ENCODE assay signal across 9 cellular contexts in the genomic region with DNA sequence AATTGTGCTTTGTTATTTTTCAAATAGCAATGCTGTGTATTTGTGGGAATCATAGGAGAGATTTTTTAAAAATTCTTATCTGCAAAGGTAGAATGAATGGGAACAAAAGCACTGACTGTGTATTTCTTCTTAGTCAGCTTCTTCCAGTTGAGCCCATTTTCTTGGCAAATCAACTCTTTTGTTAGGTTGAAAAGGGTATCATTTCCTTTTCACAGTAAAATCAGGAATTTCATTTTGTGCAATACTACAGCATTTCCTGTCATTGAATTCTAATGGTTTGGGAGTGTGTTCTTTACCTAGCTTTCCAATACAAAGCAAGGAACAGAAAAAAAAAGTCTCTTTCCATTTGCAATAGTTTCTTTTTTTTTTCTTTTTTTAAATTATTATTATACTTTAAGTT. TPM values are rescaled to one million over a fixed set of nuclear protein-coding genes. Genes with fewer than 3 reads are reported as not detected.
DNase-seq lines count a peak whose midpoint lies in the region; ATAC-seq, FAIRE-seq and TF ChIP-seq lines count a peak whose summit lies in the region.
"Had no signal": no experiment of that assay in that cellular context is flagged by ENCODE, and none has a peak within 500 bp of the region (broad histone marks: within the 10 kb centered on the region; RNA-seq: fewer than 3 reads in every experiment).

No MANE protein-coding gene starts in this region.

- H3K27me3 ChIP-seq in left ventricle myocardium inferior (ENCODE audit: low read depth) (peaks cover 3% of the 10 kb centered on the region), adrenal gland (no peaks in the 10 kb centered on the region), lung (ENCODE audit: control insufficient read depth, insufficient read depth) (no peaks in the 10 kb centered on the region), uterus (no peaks in the 10 kb centered on the region)

- no peak for TF ChIP-seq POLR2A in adrenal gland (IDR thresholded peaks at IDR 0.05)
- TF ChIP-seq POLR2A in uterus (IDR thresholded peaks at IDR 0.05) = no peak

- FAIRE-seq in D721Med (lab: Jason Lieb, UNC) = no peak

- H3K27ac ChIP-seq in left ventricle myocardium inferior (replicated peaks) (peak overlapping the region; percentile 97), adrenal gland (peak overlapping the region in 3 of 5 donors; percentile 92 to 94 (median 92)), lung (ENCODE audit: low read depth in 1 of 2, low read length in 1 of 2) (peak overlapping the region; percentile 62 to 92), uterus (peak overlapping the region; percentile 90 to 92)

- no peak for DNase-seq in left ventricle myocardium inferior
- DNase-seq in cardiac septum (ENCODE audit: low spot score) = no peak
- DNase-seq in adrenal gland = no peak
- no peak for DNase-seq in lung (ENCODE audit: low spot score)
- no peak for DNase-seq in uterus
- DNase-seq in stimulated activated CD4-positive, alpha-beta T cell treated with anti-CD3 and anti-CD28 coated beads, Interleukin-2, amount 100 ng/mL, for 24 hours = no peak
- DNase-seq in D721Med (ENCODE audit: insufficient read length, low spot score) = no peak

- H3K4me3 ChIP-seq in left ventricle myocardium inferior (peak overlapping the region; percentile 84), adrenal gland (no peak overlapping the region), lung (no peak overlapping the region), uterus (no peak overlapping the region)

- no peaks in the 10 kb centered on the region for H3K36me3 ChIP-seq in left ventricle myocardium inferior
- no peaks in the 10 kb centered on the region for H3K36me3 ChIP-seq in adrenal gland (replicated peaks in 1 of 2)
- H3K36me3 ChIP-seq in lung (ENCODE audit: control insufficient read depth in 2 of 2, insufficient read depth in 2 of 2, low read length in 2 of 2) = no peaks in the 10 kb centered on the region
- no peaks in the 10 kb centered on the region for H3K36me3 ChIP-seq in uterus

- intact Hi-C loops in left ventricle myocardium inferior (cut with micrococcal nuclease) = no loop called here
- intact Hi-C loops in cardiac septum (cut with DNase I) = no loop called here
- intact Hi-C loops in adrenal gland (cut with DNase I) = loop anchor here in 1 of 2 donors (10.0 kb wide), 1 partner anchor 117 kb away; no protein-coding TSS in a partner anchor
- intact Hi-C loops in uterus (cut with DNase I; ENCODE audit: low total_unique reads) = no loop called here

- no peak for ATAC-seq in lung (ENCODE audit: insufficient read depth, low FRiP score)
- ATAC-seq in HG03565 (IDR thresholded peaks at IDR 0.05; ENCODE audit: unreplicated experiment) = no peak
- ATAC-seq: HCT116 had no signal

- TF ChIP-seq CTCF in left ventricle myocardium inferior (IDR thresholded peaks at IDR 0.05; ENCODE audit: borderline replicate concordance) (no peak), adrenal gland (IDR thresholded peaks at IDR 0.05) (no peak), lung (IDR thresholded peaks at IDR 0.05; ENCODE audit: control extremely low read depth, extremely low read depth) (no peak), uterus (IDR thresholded peaks at IDR 0.05) (no peak), D721Med (IDR thresholded peaks at IDR 0.05; ENCODE audit: insufficient read depth, missing control alignments) (no peak)

- H3K9me3 ChIP-seq in left ventricle myocardium inferior (replicated peaks) (no peaks in the 10 kb centered on the region), adrenal gland (replicated peaks in 1 of 3) (no peaks in the 10 kb centered on the region), lung (ENCODE audit: control insufficient read depth in 2 of 2, insufficient read depth in 1 of 2, low read length in 1 of 2) (no peaks in the 10 kb centered on the region), uterus (no peaks in the 10 kb centered on the region)

- H3K4me1 ChIP-seq in left ventricle myocardium inferior (peaks cover 23% of the 10 kb centered on the region), adrenal gland (replicated peaks in 1 of 2) (peaks cover 4 to 7% of the 10 kb centered on the region in 2 donors), lung (ENCODE audit: control insufficient read depth in 2 of 2, insufficient read depth in 2 of 2, low read length in 2 of 2) (peaks cover 0 to 3% of the 10 kb centered on the region in 2 donors), uterus (no peaks in the 10 kb centered on the region)

RNA-seq across cellular contexts. Expression of gene EXOC2, which starts 19.0 kb away (rescaled TPM):
- 15.6 TPM for total RNA-seq in left ventricle myocardium inferior
- total RNA-seq in cardiac septum = 16.2 TPM
- total RNA-seq in adrenal gland = 10 to 100 TPM; 12.7 to 20.6 (median 18.7) TPM
- polyA plus RNA-seq in adrenal gland = 10 to 100 TPM in 1 of 3 donors, 1 to 10 TPM in 2; 4.9 to 14.6 (median 5.1) TPM
- total RNA-seq in lung = 10 to 100 TPM; 15.9 to 33.0 TPM
- polyA plus RNA-seq in lung = 1 to 10 TPM; 6.3 to 9.8 TPM
- total RNA-seq in uterus = 10 to 100 TPM; 12.3 to 27.0 (median 22.9) TPM

RNA-seq across cellular contexts. Expression of gene HUS1B, which starts 55.0 kb away (rescaled TPM):
- total RNA-seq in left ventricle myocardium inferior (not detected), cardiac septum (0.86 TPM), adrenal gland (1 to 10 TPM in 2 of 8 donors, under 1 TPM in 3, not detected in 3; 0.29 to 2.4 (median 0.61) TPM), lung (1 to 10 TPM; 1.2 to 3.0 TPM), uterus (1 to 10 TPM in 3 of 4 donors, not detected in 1; 1.5 to 2.8 (median 2.8) TPM)
- polyA plus RNA-seq in adrenal gland (under 1 TPM in 1 of 3 donors, not detected in 2; 0.27 TPM), lung (under 1 TPM; 0.31 to 0.35 TPM)
